ENCODE assay signal across 8 cellular contexts in genomic region chr16:1678500-1679098, GRCh38. TPM values are rescaled to one million over a fixed set of nuclear protein-coding genes. Genes with fewer than 3 reads are reported as not detected.
DNase-seq lines count a peak whose midpoint lies in the region; ATAC-seq and TF ChIP-seq lines count a peak whose summit lies in the region.

No MANE protein-coding gene starts in this region.

- TF ChIP-seq POLR2A in spleen (IDR thresholded peaks at IDR 0.05), result no peak

- H3K36me3 ChIP-seq in iPS-18a (ENCODE audit: control insufficient read depth, low read depth, low read length), result peaks cover 23% of the 10 kb centered on the region
- H3K36me3 ChIP-seq in spleen, result peaks cover 0 to 34% (median 21%) of the 10 kb centered on the region in 6 donors

- WGBS in spleen, 5 donors, result 1 to 11% (median 2%) methylated on average over 6 to 45 of the region's 45 CpGs

- H3K4me1 ChIP-seq in iPS-18a (ENCODE audit: control insufficient read depth, low read depth, low read length) (no peaks in the 10 kb centered on the region), spleen (peaks cover 16 to 44% (median 22%) of the 10 kb centered on the region in 6 donors)

- H3K9ac ChIP-seq in iPS-18a (ENCODE audit: low read length), result peak overlapping the region; percentile 94

- TF ChIP-seq CTCF in GM12864 (IDR thresholded peaks at IDR 0.05; ENCODE audit: low read depth, low read length, missing control alignments) (no peak), spleen (IDR thresholded peaks at IDR 0.05 in 8 of 11, conservative IDR thresholded peaks at IDR 0.05 in 3 of 11) (no peak)

- no peaks in the 10 kb centered on the region for H3K27me3 ChIP-seq in iPS-18a (ENCODE audit: control insufficient read depth, insufficient read depth, low read length)
- H3K27me3 ChIP-seq in spleen (replicated peaks in 1 of 7), result no peaks in the 10 kb centered on the region

- DNase-seq in GM12864 (ENCODE audit: low read depth) (no peak), amniotic epithelial cell (ENCODE audit: low read depth) (peak; percentile 40), spleen (no peak), NCI-H2196 (lab: John Stamatoyannopoulos, UW; ENCODE audit: unreplicated experiment) (no peak)

- ATAC-seq in HG03108 (IDR thresholded peaks at IDR 0.05; ENCODE audit: unreplicated experiment) (peak; percentile 5), SK-N-SH treated with all-trans-retinoic acid at 6 μM for 48 hours (peak; percentile 42), GM19467 (IDR thresholded peaks at IDR 0.05; ENCODE audit: unreplicated experiment) (no peak)

- intact Hi-C loops in spleen (cut with DNase I; ENCODE audit: low total_unique reads), result no loop called here

- H3K27ac ChIP-seq in iPS-18a (ENCODE audit: low read length), result peak overlapping the region; percentile 41
- H3K27ac ChIP-seq in spleen, result peak overlapping the region in 7 of 8 donors; percentile 43 to 87 (median 82)

- peak overlapping the region; percentile 82 for H3K4me3 ChIP-seq in GM12864 (ENCODE audit: low read depth, low read length)
- H3K4me3 ChIP-seq in iPS-18a (ENCODE audit: low read length), result peak overlapping the region; percentile 92
- peak overlapping the region; percentile 75 to 94 (median 88) for H3K4me3 ChIP-seq in spleen

- H3K9me3 ChIP-seq in iPS-18a (ENCODE audit: control insufficient read depth, low read depth, low read length) (no peaks in the 10 kb centered on the region), spleen (no peaks in the 10 kb centered on the region)

TF ChIP-seq in SK-N-SH treated with all-trans-retinoic acid at 6 μM for 48 hours, 23 proteins besides CTCF, POLR2A, EP300 and RAD21:
- TF ChIP-seq ZFP3 (CRISPR knock-in tag; IDR thresholded peaks at IDR 0.05) (no peak), RARB (CRISPR knock-in tag; IDR thresholded peaks at IDR 0.05) (no peak), ZNF565 (CRISPR knock-in tag; conservative IDR thresholded peaks at IDR 0.05; ENCODE audit: low read depth) (no peak), PATZ1 (CRISPR knock-in tag; IDR thresholded peaks at IDR 0.05; ENCODE audit: borderline replicate concordance) (peak; percentile 30; the same call in 1 of the 2 replicates)

RNA-seq across cellular contexts. Expression of gene JPT2, which starts 0.5 kb away (rescaled TPM):
- 10 to 100 TPM; 15.6 to 30.5 (median 22.7) TPM for total RNA-seq in spleen
- 10 to 100 TPM in 2 of 3 donors, 1 to 10 TPM in 1; 8.2 to 15.0 (median 12.9) TPM for polyA plus RNA-seq in spleen

RNA-seq across cellular contexts. Expression of gene MAPK8IP3, which starts 27.4 kb away (rescaled TPM):
- 100 to 1,000 TPM in 6 of 7 donors, 10 to 100 TPM in 1; 97.0 to 134 (median 126) TPM for total RNA-seq in spleen
- 100 to 1,000 TPM in 1 of 3 donors, 10 to 100 TPM in 2; 27.2 to 116 (median 57.8) TPM for polyA plus RNA-seq in spleen
